In the genomic region with DNA sequence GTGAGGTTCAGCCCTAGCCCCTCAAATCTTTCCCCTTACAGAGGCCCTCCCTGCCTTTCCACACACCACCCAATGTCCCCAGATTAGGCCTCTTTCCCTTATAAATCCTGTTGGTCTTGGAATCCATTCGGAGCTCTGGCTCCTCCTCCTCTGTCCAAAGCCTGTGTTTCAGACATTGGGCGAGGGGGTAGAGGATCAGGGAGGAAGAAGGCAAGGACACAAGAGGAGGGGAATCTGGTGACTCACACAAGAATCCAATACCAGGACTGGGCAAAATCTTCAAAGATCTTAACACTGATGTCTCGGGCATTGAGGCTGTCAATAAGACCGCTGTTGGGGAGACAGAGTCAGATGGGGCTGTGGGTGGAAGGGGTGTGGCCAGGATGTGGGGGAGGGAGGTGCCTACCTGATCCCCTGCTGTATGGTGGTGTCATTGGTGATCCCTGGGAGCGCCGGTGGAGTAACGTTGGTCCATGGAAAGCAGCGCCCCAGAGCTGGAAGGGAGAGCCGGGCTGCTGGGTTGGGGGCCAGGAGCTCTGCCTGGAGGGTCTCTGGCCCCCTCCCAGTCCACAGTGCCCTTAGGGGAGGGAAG, we compare ENCODE assay signal across 1 cellular context.
TF ChIP-seq lines count a peak whose summit lies in the region.

No MANE protein-coding gene starts in this region.

TF ChIP-seq in IMR-90, 13 proteins besides CTCF, POLR2A, EP300 and RAD21:
- TF ChIP-seq MXI1 (IDR thresholded peaks at IDR 0.05; ENCODE audit: borderline replicate concordance, low read depth, low read length) (no peak), FOS (IDR thresholded peaks at IDR 0.05; ENCODE audit: low read depth, low read length) (no peak), RCOR1 (IDR thresholded peaks at IDR 0.05; ENCODE audit: insufficient replicate concordance, low read length) (no peak), MAZ (IDR thresholded peaks at IDR 0.05; ENCODE audit: borderline replicate concordance, low read depth, low read length) (no peak), NFE2L2 (IDR thresholded peaks at IDR 0.05; ENCODE audit: low read depth, low read length) (no peak), CEBPB (IDR thresholded peaks at IDR 0.05; ENCODE audit: low read depth, low read length) (no peak), BHLHE40 (IDR thresholded peaks at IDR 0.05; ENCODE audit: low read depth, low read length) (no peak), SMC3 (IDR thresholded peaks at IDR 0.05; ENCODE audit: low read depth, low read length) (no peak), USF2 (IDR thresholded peaks at IDR 0.05; ENCODE audit: low read depth, low read length) (no peak), CHD1 (IDR thresholded peaks at IDR 0.05; ENCODE audit: low read depth, low read length) (no peak), RFX5 (IDR thresholded peaks at IDR 0.05; ENCODE audit: low read depth, low read length) (no peak), MAFK (IDR thresholded peaks at IDR 0.05; ENCODE audit: low read depth, low read length) (no peak)
- TF ChIP-seq, protein P1, sequence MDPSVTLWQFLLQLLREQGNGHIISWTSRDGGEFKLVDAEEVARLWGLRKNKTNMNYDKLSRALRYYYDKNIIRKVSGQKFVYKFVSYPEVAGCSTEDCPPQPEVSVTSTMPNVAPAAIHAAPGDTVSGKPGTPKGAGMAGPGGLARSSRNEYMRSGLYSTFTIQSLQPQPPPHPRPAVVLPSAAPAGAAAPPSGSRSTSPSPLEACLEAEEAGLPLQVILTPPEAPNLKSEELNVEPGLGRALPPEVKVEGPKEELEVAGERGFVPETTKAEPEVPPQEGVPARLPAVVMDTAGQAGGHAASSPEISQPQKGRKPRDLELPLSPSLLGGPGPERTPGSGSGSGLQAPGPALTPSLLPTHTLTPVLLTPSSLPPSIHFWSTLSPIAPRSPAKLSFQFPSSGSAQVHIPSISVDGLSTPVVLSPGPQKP (IDR thresholded peaks at IDR 0.05; ENCODE audit: borderline replicate concordance, low read depth, low read length): no peak
TF ChIP-seq in IMR-90: peak in this region for 0.
